8 cellular contexts compared by ENCODE assay signal in the genomic region with DNA sequence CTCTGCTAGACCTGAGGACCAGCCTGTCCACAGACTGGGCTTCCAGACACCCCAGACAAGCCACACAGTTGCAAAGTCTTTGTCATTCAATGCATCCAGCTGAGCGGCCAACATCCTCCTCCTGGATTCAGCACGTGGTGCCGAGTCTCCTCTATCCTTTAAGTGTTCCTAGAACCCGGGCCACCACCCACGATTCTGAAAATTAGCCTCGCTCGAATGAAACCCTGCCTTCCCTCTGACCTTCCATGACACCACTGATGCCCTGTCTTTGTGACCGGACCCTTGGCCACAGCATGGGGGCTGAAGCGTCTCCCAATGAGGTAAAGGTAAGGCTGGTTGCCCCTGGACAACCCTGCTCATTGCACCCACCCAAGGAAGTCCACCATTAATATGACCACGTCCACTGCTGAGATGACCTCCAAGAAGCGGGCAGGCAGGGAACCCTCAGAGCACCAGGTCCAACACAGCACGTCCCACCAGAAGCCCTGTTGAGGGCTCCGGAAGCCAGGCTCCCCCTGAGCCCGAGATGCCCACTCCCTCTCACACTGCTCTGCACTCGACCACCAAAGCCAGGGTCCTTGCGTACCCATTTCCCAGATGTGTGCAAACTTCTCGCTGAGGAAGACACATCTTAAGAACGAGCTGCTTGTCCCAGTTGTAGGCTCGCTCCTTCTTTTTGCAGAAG.
"Had no signal": no experiment of that assay in that cellular context is flagged by ENCODE, and none has a peak within 500 bp of the region (broad histone marks: within the 10 kb centered on the region; RNA-seq: fewer than 3 reads in every experiment).

No MANE protein-coding gene starts in this region.

- DNase-seq: GM23248, GOT3, HFFc6 had no signal

- ATAC-seq: HCT116, HepG2 had no signal

- H3K9me3 ChIP-seq: HAP-1 had no signal

- H3K36me3 ChIP-seq: HAP-1 had no signal

- H3K9ac ChIP-seq: GM23248 had no signal

- H3K4me3 ChIP-seq: GM23248, HAP-1 had no signal

- H3K27ac ChIP-seq: GM23248, HL-60 had no signal

- FAIRE-seq: H54, HepG2 had no signal

- H2AFZ ChIP-seq: GM23248 had no signal

- H3K4me1 ChIP-seq: HAP-1 had no signal
